37 cellular contexts compared by ENCODE assay signal in the genomic region with DNA sequence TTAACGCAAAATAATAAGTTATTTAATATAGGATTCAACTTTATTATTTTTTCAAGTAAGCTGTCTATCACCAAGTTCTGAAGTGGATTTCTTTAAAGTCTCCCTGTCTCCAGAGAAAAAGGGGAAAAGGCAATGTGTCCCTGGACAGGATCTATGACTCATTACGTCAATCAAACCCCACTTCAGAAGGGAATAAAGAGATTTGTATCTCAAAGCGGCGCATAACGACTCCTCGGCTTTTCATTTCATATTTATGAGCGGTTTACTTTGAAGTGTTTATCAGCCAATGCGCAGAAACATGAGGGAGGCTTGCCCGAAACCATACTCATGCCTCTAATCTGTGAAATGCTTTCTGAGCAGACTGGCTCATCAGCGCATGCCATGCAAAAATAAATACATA.
DNase-seq lines count a peak whose midpoint lies in the region; ATAC-seq and TF ChIP-seq lines count a peak whose summit lies in the region.
"Had no signal": no experiment of that assay in that cellular context is flagged by ENCODE, and none has a peak within 500 bp of the region (broad histone marks: within the 10 kb centered on the region; RNA-seq: fewer than 3 reads in every experiment).

No MANE protein-coding gene starts in this region.

- no peak overlapping the region for H3K4me2 ChIP-seq in neural cell (ENCODE audit: low read length)
- H3K4me2 ChIP-seq: PC-9 had no signal

- H2AFZ ChIP-seq in neural cell (ENCODE audit: low read depth, low read length): no peak overlapping the region
- H2AFZ ChIP-seq: PC-9 had no signal

- no peaks in the 10 kb centered on the region for H3K79me2 ChIP-seq in neural cell (replicated peaks; ENCODE audit: insufficient read depth, low read length)

- intact Hi-C loops in gastrocnemius medialis (cut with DNase I; ENCODE audit: low total_unique reads): no loop called here

- H3K9me3 ChIP-seq in ES-I3 (ENCODE audit: control insufficient read depth, insufficient read depth, low read length) (no peaks in the 10 kb centered on the region), neural cell (ENCODE audit: low read length) (no peaks in the 10 kb centered on the region), gastrocnemius medialis (no peaks in the 10 kb centered on the region)
- H3K9me3 ChIP-seq: ascending aorta, MG63, psoas muscle, tibial artery, vagina had no signal

- H3K9me3 Mint-ChIP-seq in WTC11: peaks cover 4% of the 10 kb centered on the region; the same call in 1 of the 2 replicates
- H3K9me3 Mint-ChIP-seq: activated naive CD8-positive, alpha-beta T cell treated with anti-CD3 and anti-CD28 coated beads for 36 hours had no signal

- H3K9ac ChIP-seq in ES-I3 (ENCODE audit: low read depth, low read length) (peak overlapping the region; percentile 16; the same call in 1 of the 2 replicates), neural cell (ENCODE audit: low read length) (no peak overlapping the region)

- TF ChIP-seq RAD21 in neural cell (conservative IDR thresholded peaks at IDR 0.05): no peak

- H3K27me3 Mint-ChIP-seq in WTC11 (ENCODE audit: low read depth): no peaks in the 10 kb centered on the region
- H3K27me3 Mint-ChIP-seq: activated naive CD8-positive, alpha-beta T cell treated with anti-CD3 and anti-CD28 coated beads for 36 hours; B cell; CD8-positive, alpha-beta memory T cell; naive B cell had no signal

- H3K4me3 Mint-ChIP-seq in WTC11: no peak overlapping the region
- H3K4me3 Mint-ChIP-seq: activated naive CD8-positive, alpha-beta T cell treated with anti-CD3 and anti-CD28 coated beads for 36 hours; B cell; CD8-positive, alpha-beta memory T cell; naive B cell had no signal

- no peaks in the 10 kb centered on the region for H3K27me3 ChIP-seq in neural cell (ENCODE audit: insufficient read depth, low read depth, low read length)
- H3K27me3 ChIP-seq in gastrocnemius medialis: no peaks in the 10 kb centered on the region
- H3K27me3 ChIP-seq: ascending aorta, cardiac muscle cell, tibial artery, vagina had no signal

- in situ Hi-C loops in gastrocnemius medialis (cut with MboI; ENCODE audit: low sequenced_read_pairs in 4 of 4): no loop called here

- ATAC-seq in WTC11 (no peak), gastrocnemius medialis (no peak)
- ATAC-seq: psoas muscle, sciatic nerve had no signal

- no peaks in the 10 kb centered on the region for H3K9me2 ChIP-seq in neural cell (ENCODE audit: insufficient read depth, low read length)

- H3K36me3 Mint-ChIP-seq in WTC11: no peaks in the 10 kb centered on the region; the same call in 1 of the 2 replicates
- H3K36me3 Mint-ChIP-seq: activated naive CD8-positive, alpha-beta T cell treated with anti-CD3 and anti-CD28 coated beads for 36 hours; CD8-positive, alpha-beta memory T cell; naive B cell had no signal

- DNase-seq in LoVo (ENCODE audit: low spot score) (peak; percentile 78), SW480 (ENCODE audit: low spot score) (peak; percentile 99), WTC11 (ENCODE audit: low spot score) (no peak), NCI-H1436 treated with DMSO at 0.1 percent for 48 hours (lab: John Stamatoyannopoulos, UW) (no peak), gastrocnemius medialis (no peak), NCI-H187 treated with DMSO at 0.1 percent for 48 hours (lab: John Stamatoyannopoulos, UW) (no peak)
- DNase-seq: ACHN; activated CD4-positive, alpha-beta T cell treated with anti-CD3 and anti-CD28 coated beads, Interleukin-2, amount 50 U/mL, for 1 hour; activated effector memory CD4-positive, alpha-beta T cell treated with anti-CD3 and anti-CD28 coated beads, Interleukin-2, amount 50 U/mL, for 16 hours; activated naive CD8-positive, alpha-beta T cell treated with anti-CD3 and anti-CD28 coated beads for 36 hours; activated T-cell treated with anti-CD3 and anti-CD28 coated beads, Interleukin-2, amount 50 U/mL, for 1 hour; CD8-positive, alpha-beta memory T cell; DMS 273 treated with DMSO at 0.1 percent for 48 hours; effector CD8-positive, alpha-beta T cell; KBM-7; MG63; midbrain; naive B cell; NCI-H1105; NCI-H2029; NCI-H526 treated with DMSO at 0.1 percent for 48 hours; nucleus accumbens; psoas muscle; SHP77; stimulated activated CD4-positive, alpha-beta T cell treated with anti-CD3 and anti-CD28 coated beads, Interleukin-4, amount 100 ng/mL, for 1 hour; T1000; tibial artery; WERI-Rb-1 had no signal

- TF ChIP-seq EP300 in neural cell (conservative IDR thresholded peaks at IDR 0.05; ENCODE audit: poor library complexity, severe bottlenecking): peak; percentile 86

- no peaks in the 10 kb centered on the region for H4K20me1 ChIP-seq in neural cell (ENCODE audit: insufficient read depth)

- TF ChIP-seq CTCF in neural cell (IDR thresholded peaks at IDR 0.05; ENCODE audit: poor library complexity, severe bottlenecking) (no peak), WTC11 (IDR thresholded peaks at IDR 0.05) (no peak), gastrocnemius medialis (IDR thresholded peaks at IDR 0.05 in 4 of 5, conservative IDR thresholded peaks at IDR 0.05 in 1 of 5) (no peak)

- H3K27ac ChIP-seq in neural cell (ENCODE audit: low read length) (no peak overlapping the region), gastrocnemius medialis (no peak overlapping the region)
- H3K27ac ChIP-seq: ascending aorta, cardiac muscle cell, coronary artery, PC-9, psoas muscle, tibial artery, vagina, WERI-Rb-1 had no signal

- H3K4me3 ChIP-seq in neural cell (ENCODE audit: low read length) (no peak overlapping the region), gastrocnemius medialis (no peak overlapping the region)
- H3K4me3 ChIP-seq: ascending aorta, cardiac muscle cell, coronary artery, MG63, PC-9, psoas muscle, tibial artery, vagina had no signal

- CTCF ChIA-PET in WTC11 (lab: Charles Lee): no interaction called here

- POLR2A ChIA-PET in WTC11 (lab: Charles Lee): no interaction called here

- H3K4me1 ChIP-seq in ES-I3 (ENCODE audit: insufficient read depth, low read length): peaks cover 26% of the 10 kb centered on the region
- no peaks in the 10 kb centered on the region for H3K4me1 ChIP-seq in gastrocnemius medialis
- H3K4me1 ChIP-seq: ascending aorta, psoas muscle, vagina had no signal

- TF ChIP-seq POLR2A in gastrocnemius medialis (IDR thresholded peaks at IDR 0.05): no peak

- no peak overlapping the region for H3K27ac Mint-ChIP-seq in WTC11
- H3K27ac Mint-ChIP-seq: activated naive CD8-positive, alpha-beta T cell treated with anti-CD3 and anti-CD28 coated beads for 36 hours; B cell; CD8-positive, alpha-beta memory T cell; naive B cell had no signal

- H3F3A ChIP-seq in neural cell (ENCODE audit: insufficient read depth, low read length, poor library complexity, severe bottlenecking): no peaks in the 10 kb centered on the region

- H3K36me3 ChIP-seq in ES-I3 (ENCODE audit: insufficient read depth, low read length) (no peaks in the 10 kb centered on the region), neural cell (ENCODE audit: insufficient read depth, low read length) (no peaks in the 10 kb centered on the region), gastrocnemius medialis (no peaks in the 10 kb centered on the region)
- H3K36me3 ChIP-seq: ascending aorta, cardiac muscle cell, MG63, tibial artery, vagina, WERI-Rb-1 had no signal

- peaks cover 26% of the 10 kb centered on the region for H3K4me1 Mint-ChIP-seq in WTC11
- H3K4me1 Mint-ChIP-seq: activated naive CD8-positive, alpha-beta T cell treated with anti-CD3 and anti-CD28 coated beads for 36 hours; B cell; CD8-positive, alpha-beta memory T cell; naive B cell had no signal

TF ChIP-seq in neural cell, 6 proteins besides CTCF, POLR2A, EP300 and RAD21 (continues in another document):
- TF ChIP-seq POLR2AphosphoS5 (IDR thresholded peaks at IDR 0.05): peak; percentile 69

TF ChIP-seq in WTC11, 78 proteins besides CTCF, POLR2A, EP300 and RAD21 (continues in another document):
- no peak for TF ChIP-seq ESRRA (CRISPR knock-in tag; IDR thresholded peaks at IDR 0.05; ENCODE audit: borderline replicate concordance)
- TF ChIP-seq, protein P1, sequence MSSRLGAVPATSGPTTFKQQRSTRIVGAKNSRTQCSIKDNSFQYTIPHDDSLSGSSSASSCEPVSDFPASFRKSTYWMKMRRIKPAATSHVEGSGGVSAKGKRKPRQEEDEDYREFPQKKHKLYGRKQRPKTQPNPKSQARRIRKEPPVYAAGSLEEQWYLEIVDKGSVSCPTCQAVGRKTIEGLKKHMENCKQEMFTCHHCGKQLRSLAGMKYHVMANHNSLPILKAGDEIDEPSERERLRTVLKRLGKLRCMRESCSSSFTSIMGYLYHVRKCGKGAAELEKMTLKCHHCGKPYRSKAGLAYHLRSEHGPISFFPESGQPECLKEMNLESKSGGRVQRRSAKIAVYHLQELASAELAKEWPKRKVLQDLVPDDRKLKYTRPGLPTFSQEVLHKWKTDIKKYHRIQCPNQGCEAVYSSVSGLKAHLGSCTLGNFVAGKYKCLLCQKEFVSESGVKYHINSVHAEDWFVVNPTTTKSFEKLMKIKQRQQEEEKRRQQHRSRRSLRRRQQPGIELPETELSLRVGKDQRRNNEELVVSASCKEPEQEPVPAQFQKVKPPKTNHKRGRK (CRISPR knock-in tag; IDR thresholded peaks at IDR 0.05; ENCODE audit: borderline replicate concordance): no peak
- TF ChIP-seq, protein P2, sequence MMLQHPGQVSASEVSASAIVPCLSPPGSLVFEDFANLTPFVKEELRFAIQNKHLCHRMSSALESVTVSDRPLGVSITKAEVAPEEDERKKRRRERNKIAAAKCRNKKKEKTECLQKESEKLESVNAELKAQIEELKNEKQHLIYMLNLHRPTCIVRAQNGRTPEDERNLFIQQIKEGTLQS (CRISPR knock-in tag; conservative IDR thresholded peaks at IDR 0.05): no peak
- TF ChIP-seq MYBL2 (CRISPR knock-in tag; IDR thresholded peaks at IDR 0.05): no peak
- TF ChIP-seq, protein P3, sequence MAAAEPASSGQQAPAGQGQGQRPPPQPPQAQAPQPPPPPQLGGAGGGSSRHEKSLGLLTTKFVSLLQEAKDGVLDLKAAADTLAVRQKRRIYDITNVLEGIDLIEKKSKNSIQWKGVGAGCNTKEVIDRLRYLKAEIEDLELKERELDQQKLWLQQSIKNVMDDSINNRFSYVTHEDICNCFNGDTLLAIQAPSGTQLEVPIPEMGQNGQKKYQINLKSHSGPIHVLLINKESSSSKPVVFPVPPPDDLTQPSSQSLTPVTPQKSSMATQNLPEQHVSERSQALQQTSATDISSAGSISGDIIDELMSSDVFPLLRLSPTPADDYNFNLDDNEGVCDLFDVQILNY (CRISPR knock-in tag; IDR thresholded peaks at IDR 0.05): no peak

Comparison
In these comparisons a context has a peak if more than half of its experiments do, and no peak if none do; other contexts are left out.
1. DNase-seq: peak in LoVo (single experiment) and SW480 (single experiment); none in WTC11 (single experiment), NCI-H1436 treated with DMSO at 0.1 percent for 48 hours (single experiment), gastrocnemius medialis (0 of 2) and NCI-H187 treated with DMSO at 0.1 percent for 48 hours (single experiment).